8 cellular contexts compared by ENCODE assay signal in the genomic region with DNA sequence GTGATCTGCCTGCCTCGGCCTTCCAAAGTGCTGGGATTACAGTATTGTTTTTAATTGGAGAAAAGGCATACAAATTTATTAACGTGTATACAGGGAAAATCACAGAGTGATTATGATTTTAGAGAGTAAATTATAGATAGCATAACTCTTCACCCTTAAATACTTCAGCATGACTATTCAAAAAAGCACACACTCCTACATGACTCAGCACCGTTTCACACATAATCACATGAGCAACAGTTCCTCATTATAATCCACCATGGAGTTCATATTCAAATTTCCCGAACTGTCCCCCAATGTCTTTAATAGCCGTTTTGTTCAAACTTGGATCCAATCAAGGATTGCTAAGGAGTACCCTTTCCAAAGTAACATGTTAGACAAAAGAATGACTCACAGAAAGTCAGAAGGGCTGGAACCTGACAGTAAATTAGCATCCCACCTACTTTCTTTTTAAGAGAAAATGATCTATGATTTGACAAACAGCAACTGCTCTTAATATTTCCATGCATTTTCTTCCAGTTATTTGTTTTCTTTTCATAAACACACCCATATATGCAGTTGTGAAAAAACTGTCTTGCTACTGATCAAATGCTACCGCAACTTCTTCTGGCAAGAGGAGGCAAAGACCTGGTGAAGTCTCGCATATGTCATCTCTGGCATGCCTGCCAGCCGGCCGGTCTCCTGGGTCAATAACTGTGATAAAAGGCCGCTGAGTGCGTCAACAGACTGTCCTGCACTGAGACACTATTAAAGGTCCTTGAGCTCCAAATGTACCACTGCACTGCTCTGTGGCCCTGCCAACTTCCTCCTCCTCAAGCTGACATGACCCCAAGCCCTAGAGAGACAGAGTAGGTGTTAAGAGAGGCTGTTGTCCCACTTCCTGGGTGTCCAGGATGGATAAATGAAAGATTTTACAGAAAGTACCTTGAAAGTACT. TPM values are rescaled to one million over a fixed set of nuclear protein-coding genes. Genes with fewer than 3 reads are reported as not detected.
A peak's percentile ranks its signal among the peaks of the same experiment; 100 is the strongest.
DNase-seq lines count a peak whose midpoint lies in the region; ATAC-seq and TF ChIP-seq lines count a peak whose summit lies in the region.

No MANE protein-coding gene starts in this region.

- no peak for TF ChIP-seq POLR2A in right lobe of liver (IDR thresholded peaks at IDR 0.05)

- no peaks in the 10 kb centered on the region for H3K27me3 ChIP-seq in right lobe of liver
- H3K27me3 ChIP-seq in aorta (ENCODE audit: control insufficient read depth in 1 of 2, insufficient read depth in 2 of 2, low read length in 1 of 2), result no peaks in the 10 kb centered on the region

- H3K27ac ChIP-seq in right lobe of liver (peak overlapping the region; percentile 58 to 88 (median 75)), aorta (ENCODE audit: low read depth in 1 of 2, low read length in 2 of 2) (peak overlapping the region in 1 of 2 donors; percentile 60)

- peak overlapping the region; percentile 28 to 91 (median 65) for H3K27ac Mint-ChIP-seq in brain

- no peaks in the 10 kb centered on the region for H3K27me3 Mint-ChIP-seq in brain

- H3K9me3 Mint-ChIP-seq in brain, result peaks cover 0 to 3% (median 0%) of the 10 kb centered on the region in 5 experiments

- TF ChIP-seq CTCF in brain (conservative IDR thresholded peaks at IDR 0.05) (no peak), right lobe of liver (IDR thresholded peaks at IDR 0.05) (no peak)

- ATAC-seq in right lobe of liver (peak; percentile 71 to 83 (median 72)), aorta (ENCODE audit: low FRiP score) (peak; percentile 59), HG02571 (IDR thresholded peaks at IDR 0.05; ENCODE audit: unreplicated experiment) (no peak), GM21786 (IDR thresholded peaks at IDR 0.05; ENCODE audit: unreplicated experiment) (no peak)

- peak; percentile 53 for DNase-seq in GM04503 (ENCODE audit: low read depth)
- DNase-seq in NCI-H526 treated with DMSO at 0.1 percent for 48 hours (lab: John Stamatoyannopoulos, UW), result peak; percentile 14
- DNase-seq in right lobe of liver, result peak; percentile 77 to 92 (median 90)
- DNase-seq in aorta, result peak in 1 of 2 donors; percentile 59
- no peak for DNase-seq in NCI-H82 treated with DMSO at 0.1 percent for 48 hours (lab: John Stamatoyannopoulos, UW; ENCODE audit: unreplicated experiment)

- H3K36me3 Mint-ChIP-seq in brain, result peaks cover 2% of the 10 kb centered on the region

- H3K4me3 Mint-ChIP-seq in brain, result peak overlapping the region in 2 of 5 experiments; percentile 5 to 31

- intact Hi-C loops in right lobe of liver (cut with DNase I) (no loop called here), aorta (cut with DNase I) (no loop called here)

- 30% methylated on average over 11 of the region's 11 CpGs for WGBS in right lobe of liver (ENCODE audit: insufficient coverage, low coverage, low lambda C conversion rate, missing lambda C conversion rate)
- WGBS in aorta, 2 donors, result 80 to 81% methylated on average over 11 of the region's 11 CpGs

- peaks cover 0 to 57% (median 30%) of the 10 kb centered on the region in 4 donors for H3K4me1 ChIP-seq in right lobe of liver
- peaks cover 3 to 4% of the 10 kb centered on the region in 2 donors for H3K4me1 ChIP-seq in aorta (ENCODE audit: control insufficient read depth in 1 of 2, insufficient read depth in 2 of 2, low read length in 2 of 2)

- H3K4me3 ChIP-seq in right lobe of liver, result no peak overlapping the region
- no peak overlapping the region for H3K4me3 ChIP-seq in aorta (ENCODE audit: low read length in 2 of 2)

- H3K9me3 ChIP-seq in right lobe of liver (no peaks in the 10 kb centered on the region), aorta (ENCODE audit: control insufficient read depth, low read length) (no peaks in the 10 kb centered on the region)

- peaks cover 79% of the 10 kb centered on the region for H3K4me1 Mint-ChIP-seq in brain

- H3K36me3 ChIP-seq in right lobe of liver (no peaks in the 10 kb centered on the region), aorta (ENCODE audit: control insufficient read depth in 1 of 2, insufficient read depth in 2 of 2, low read length in 1 of 2) (no peaks in the 10 kb centered on the region)

RNA-seq across cellular contexts. Expression of a gene that starts 31.9 kb away (rescaled TPM):
- polyA plus RNA-seq in brain (ENCODE audit: insufficient read depth, low read depth, low replicate concordance), result 44.2 TPM
- 10 to 100 TPM; 22.9 to 53.6 (median 30.2) TPM for total RNA-seq in right lobe of liver
- total RNA-seq in aorta, result 10 to 100 TPM; 85.9 to 93.2 TPM
- 10 to 100 TPM; 17.5 to 23.4 TPM for polyA plus RNA-seq in aorta

Comparison
In these comparisons a context has a peak if more than half of its experiments do, and no peak if none do; other contexts are left out.
1. ATAC-seq: peak in right lobe of liver (4 of 4) and aorta (single experiment); none in HG02571 (single experiment) and GM21786 (single experiment).